8 cellular contexts compared by ENCODE assay signal in genomic region chr19:46600393-46601317, GRCh38. TPM values are rescaled to one million over a fixed set of nuclear protein-coding genes. Genes with fewer than 3 reads are reported as not detected.
DNase-seq lines count a peak whose midpoint lies in the region; ATAC-seq and TF ChIP-seq lines count a peak whose summit lies in the region.

No MANE protein-coding gene starts in this region.

- H3K36me3 ChIP-seq in ovary (no peaks in the 10 kb centered on the region), thyroid gland (peaks cover 0 to under 1% of the 10 kb centered on the region in 2 donors)

- peaks cover 2% of the 10 kb centered on the region for H3K27me3 Mint-ChIP-seq in activated naive CD8-positive, alpha-beta T cell treated with anti-CD3 and anti-CD28 coated beads, Interleukin-2, amount 10 ng/mL, durations not matched to agents 7 days and 5 days

- H3K27ac ChIP-seq in ovary: peak overlapping the region; percentile 97 to 98
- H3K27ac ChIP-seq in thyroid gland: peak overlapping the region; percentile 95 to 99 (median 97)

- peak overlapping the region; percentile 97 for H3K4me3 Mint-ChIP-seq in activated naive CD8-positive, alpha-beta T cell treated with anti-CD3 and anti-CD28 coated beads, Interleukin-2, amount 10 ng/mL, durations not matched to agents 7 days and 5 days

- DNase-seq in GM10266 (ENCODE audit: extremely low spot score) (peak; percentile 96), NCI-H1092 (lab: John Stamatoyannopoulos, UW) (peak; percentile 88), SKM-1 (lab: John Stamatoyannopoulos, UW; ENCODE audit: unreplicated experiment) (peak; percentile 58), Right ventricle myocardium superior (peak; percentile 99), ovary (peak; percentile 98 to 99 (median 99)), thyroid gland (peak; percentile 96 to 97)
- DNase-seq in activated naive CD8-positive, alpha-beta T cell treated with anti-CD3 and anti-CD28 coated beads, Interleukin-2, amount 10 ng/mL, durations not matched to agents 7 days and 5 days: peak; percentile 99

- intact Hi-C loops in Right ventricle myocardium superior (cut with DNase I): loop anchor here (10.0 kb wide), 1 partner anchor 134 kb away; no protein-coding TSS in a partner anchor
- intact Hi-C loops in ovary (cut with DNase I): loop anchor here in 1 of 4 donors (10.0 kb wide), 2 partner anchors 64 to 144 kb away; partner anchors contain the start of genes DACT3, FKRP and STRN4
- intact Hi-C loops in thyroid gland (cut with DNase I): loop anchor here (5.0 kb wide), 1 partner anchor 62 kb away; the partner anchor contains the start of gene DACT3

- 1% methylated on average over 60 to 93 of the region's 93 CpGs for WGBS in ovary, 3 donors
- WGBS in thyroid gland, 2 donors: 1 to 2% methylated on average over 34 to 36 of the region's 93 CpGs

- POLR2A ChIA-PET in activated naive CD8-positive, alpha-beta T cell treated with anti-CD3 and anti-CD28 coated beads, Interleukin-2, amount 10 ng/mL, durations not matched to agents 7 days and 5 days (lab: Charles Lee): interaction anchor here (0.5 to 4.7 kb wide), 34 partner anchors 8 to 883 kb away, joined by 3 to 142 read pairs (median 4); partner anchors contain the start of genes ARHGAP35, DACT3, GNG8 and PTGIR

- no peak for TF ChIP-seq EP300 in ovary (IDR thresholded peaks at IDR 0.05)

- H3K9me3 ChIP-seq in ovary: no peaks in the 10 kb centered on the region
- H3K9me3 ChIP-seq in thyroid gland: no peaks in the 10 kb centered on the region

- H3K4me3 ChIP-seq in ovary (peak overlapping the region; percentile 100), thyroid gland (replicated peaks in 1 of 3) (peak overlapping the region; percentile 16 to 97 (median 92))

- peak overlapping the region; percentile 100 for H3K27ac Mint-ChIP-seq in activated naive CD8-positive, alpha-beta T cell treated with anti-CD3 and anti-CD28 coated beads, Interleukin-2, amount 10 ng/mL, durations not matched to agents 7 days and 5 days

- peaks cover 29% of the 10 kb centered on the region for H3K4me1 Mint-ChIP-seq in activated naive CD8-positive, alpha-beta T cell treated with anti-CD3 and anti-CD28 coated beads, Interleukin-2, amount 10 ng/mL, durations not matched to agents 7 days and 5 days

- ATAC-seq in HG02610 (IDR thresholded peaks at IDR 0.05; ENCODE audit: unreplicated experiment) (peak; percentile 72), Right ventricle myocardium superior (ENCODE audit: poor library complexity) (peak; percentile 90)
- ATAC-seq in activated naive CD8-positive, alpha-beta T cell treated with anti-CD3 and anti-CD28 coated beads, Interleukin-2, amount 10 ng/mL, durations not matched to agents 7 days and 5 days (ENCODE audit: low read depth): peak; percentile 87

- TF ChIP-seq POLR2A in ovary (IDR thresholded peaks at IDR 0.05) (no peak), thyroid gland (IDR thresholded peaks at IDR 0.05) (peak in 1 of 2 donors; percentile 59)

- no peaks in the 10 kb centered on the region for H3K27me3 ChIP-seq in ovary
- H3K27me3 ChIP-seq in thyroid gland: no peaks in the 10 kb centered on the region

- no peak for TF ChIP-seq CTCF in GM10266 (IDR thresholded peaks at IDR 0.05; ENCODE audit: control insufficient read depth, insufficient read depth, low read depth, missing control alignments)
- TF ChIP-seq CTCF in ovary (IDR thresholded peaks at IDR 0.05): peak in 2 of 3 donors; percentile 15
- peak in 1 of 6 experiments; percentile 4 for TF ChIP-seq CTCF in thyroid gland (IDR thresholded peaks at IDR 0.05)

- peaks cover 15% of the 10 kb centered on the region for H3K4me1 ChIP-seq in ovary (ENCODE audit: insufficient read depth)
- peaks cover 27 to 37% of the 10 kb centered on the region in 2 donors for H3K4me1 ChIP-seq in thyroid gland

- H3K36me3 Mint-ChIP-seq in activated naive CD8-positive, alpha-beta T cell treated with anti-CD3 and anti-CD28 coated beads, Interleukin-2, amount 10 ng/mL, durations not matched to agents 7 days and 5 days: peaks cover 21% of the 10 kb centered on the region

- H3K9me3 Mint-ChIP-seq in activated naive CD8-positive, alpha-beta T cell treated with anti-CD3 and anti-CD28 coated beads, Interleukin-2, amount 10 ng/mL, durations not matched to agents 7 days and 5 days: peaks cover 7% of the 10 kb centered on the region

RNA-seq across cellular contexts. Expression of gene CALM3, which starts 0.5 kb away (rescaled TPM):
- total RNA-seq in activated naive CD8-positive, alpha-beta T cell treated with anti-CD3 and anti-CD28 coated beads, Interleukin-2, amount 10 ng/mL, durations not matched to agents 7 days and 5 days: 100 to 1,000 TPM; 485 to 503 TPM
- total RNA-seq in Right ventricle myocardium superior: 326 TPM
- 100 to 1,000 TPM in 5 of 7 donors, 10 to 100 TPM in 2; 80.5 to 312 (median 225) TPM for total RNA-seq in ovary
- 100 to 1,000 TPM; 191 to 646 TPM for polyA plus RNA-seq in ovary
- total RNA-seq in thyroid gland: 100 to 1,000 TPM; 108 to 190 (median 155) TPM

RNA-seq across cellular contexts. Expression of gene PTGIR, which starts 24.2 kb away (rescaled TPM):
- 1 to 10 TPM; 8.0 to 8.5 TPM for total RNA-seq in activated naive CD8-positive, alpha-beta T cell treated with anti-CD3 and anti-CD28 coated beads, Interleukin-2, amount 10 ng/mL, durations not matched to agents 7 days and 5 days
- total RNA-seq in Right ventricle myocardium superior (2.6 TPM), ovary (1 to 10 TPM in 3 of 7 donors, under 1 TPM in 4; 0.24 to 1.5 (median 0.71) TPM), thyroid gland (10 to 100 TPM in 2 of 4 donors, 1 to 10 TPM in 2; 9.0 to 21.9 (median 12.7) TPM)
- 1 to 10 TPM in 1 of 2 donors, under 1 TPM in 1; 0.55 to 1.8 TPM for polyA plus RNA-seq in ovary

RNA-seq across cellular contexts. Expression of gene GNG8, which starts 35.3 kb away (rescaled TPM):
- total RNA-seq in activated naive CD8-positive, alpha-beta T cell treated with anti-CD3 and anti-CD28 coated beads, Interleukin-2, amount 10 ng/mL, durations not matched to agents 7 days and 5 days: 1 to 10 TPM in 1 of 2 experiments, not detected in 1; 2.4 TPM
- not detected for total RNA-seq in Right ventricle myocardium superior
- total RNA-seq in ovary: not detected
- not detected for polyA plus RNA-seq in ovary
- total RNA-seq in thyroid gland: not detected

Comparison
In these comparisons a context has a peak if more than half of its experiments do, and no peak if none do; other contexts are left out.
1. Peak in every context shown above with its lines: DNase-seq, ATAC-seq, H3K4me3 ChIP-seq and H3K27ac ChIP-seq.